Comparison of ENCODE assay signal across 15 cellular contexts in genomic region chr20:37564016-37564387, GRCh38. TPM values are rescaled to one million over a fixed set of nuclear protein-coding genes. Genes with fewer than 3 reads are reported as not detected.
DNase-seq lines count a peak whose midpoint lies in the region; ATAC-seq and TF ChIP-seq lines count a peak whose summit lies in the region.
"Had no signal": no experiment of that assay in that cellular context is flagged by ENCODE, and none has a peak within 500 bp of the region (broad histone marks: within the 10 kb centered on the region; RNA-seq: fewer than 3 reads in every experiment).

No MANE protein-coding gene starts in this region.

- peaks cover 0 to 3% of the 10 kb centered on the region in 2 donors for H3K4me1 Mint-ChIP-seq in natural killer cell treated with Interleukin-12 subunit alpha and Interleukin-12 subunit beta and Interleukin-15 and Interleukin-18, amount 100 ng/mL, for 72 hours (ENCODE audit: low read depth in 2 of 2)
- no peaks in the 10 kb centered on the region for H3K4me1 Mint-ChIP-seq in natural killer cell
- H3K4me1 Mint-ChIP-seq: CD4-positive, alpha-beta memory T cell had no signal

- DNase-seq in natural killer cell treated with Interleukin-12 subunit alpha and Interleukin-12 subunit beta and Interleukin-15 and Interleukin-18, amount 100 ng/mL, for 72 hours (ENCODE audit: low spot score), result peak; percentile 28
- DNase-seq in natural killer cell, result no peak
- no peak for DNase-seq in SK-N-MC (ENCODE audit: low read depth, low spot score)
- no peak for DNase-seq in activated T-cell treated with anti-CD3 and anti-CD28 coated beads, Interleukin-2, amount 50 U/mL, for 48 hours
- no peak for DNase-seq in NCI-H2107 treated with DMSO at 0.1 percent for 48 hours (lab: John Stamatoyannopoulos, UW; ENCODE audit: unreplicated experiment)
- DNase-seq in CD1c-positive myeloid dendritic cell (ENCODE audit: extremely low spot score), result no peak

- H3K9ac ChIP-seq in SK-N-MC (ENCODE audit: insufficient read length) (peak overlapping the region; percentile 3), mucosa of stomach (ENCODE audit: low read length) (peak overlapping the region; percentile 9)
- H3K9ac ChIP-seq: GM23248 had no signal

- H3K4me1 ChIP-seq in mucosa of stomach (ENCODE audit: control insufficient read depth, insufficient read depth, low read length), result peaks cover 9% of the 10 kb centered on the region

- H3K27ac Mint-ChIP-seq in natural killer cell treated with Interleukin-12 subunit alpha and Interleukin-12 subunit beta and Interleukin-15 and Interleukin-18, amount 100 ng/mL, for 72 hours, result no peak overlapping the region
- H3K27ac Mint-ChIP-seq in natural killer cell, result no peak overlapping the region
- H3K27ac Mint-ChIP-seq: activated naive CD4-positive, alpha-beta T cell treated with anti-CD3 and anti-CD28 coated beads, Interleukin-2, amount 50 U/mL, for 72 hours; activated T-cell treated with anti-CD3 and anti-CD28 coated beads, Interleukin-2, amount 50 U/mL, for 72 hours; CD4-positive, alpha-beta memory T cell; T-helper 2 cell treated with Interferon-gamma antibody and Interleukin-4, amounts not matched to agents 5 μg/mL and 100 μg/mL, for 36 hours had no signal

- H3K36me3 Mint-ChIP-seq in natural killer cell treated with Interleukin-12 subunit alpha and Interleukin-12 subunit beta and Interleukin-15 and Interleukin-18, amount 100 ng/mL, for 72 hours, result no peaks in the 10 kb centered on the region
- no peaks in the 10 kb centered on the region for H3K36me3 Mint-ChIP-seq in natural killer cell
- H3K36me3 Mint-ChIP-seq: activated naive CD4-positive, alpha-beta T cell treated with anti-CD3 and anti-CD28 coated beads, Interleukin-2, amount 50 U/mL, for 72 hours; CD4-positive, alpha-beta memory T cell had no signal

- H3K27me3 Mint-ChIP-seq in natural killer cell treated with Interleukin-12 subunit alpha and Interleukin-12 subunit beta and Interleukin-15 and Interleukin-18, amount 100 ng/mL, for 72 hours, result peaks cover 29 to 39% of the 10 kb centered on the region in 2 donors
- H3K27me3 Mint-ChIP-seq in natural killer cell (ENCODE audit: low read depth in 2 of 2), result peaks cover 21 to 42% of the 10 kb centered on the region in 2 donors

- no peak overlapping the region for H3K4me3 Mint-ChIP-seq in natural killer cell treated with Interleukin-12 subunit alpha and Interleukin-12 subunit beta and Interleukin-15 and Interleukin-18, amount 100 ng/mL, for 72 hours
- no peak overlapping the region for H3K4me3 Mint-ChIP-seq in natural killer cell
- H3K4me3 Mint-ChIP-seq: activated T-cell treated with anti-CD3 and anti-CD28 coated beads, Interleukin-2, amount 50 U/mL, for 72 hours; T-helper 2 cell treated with Interferon-gamma antibody and Interleukin-4, amounts not matched to agents 5 μg/mL and 100 μg/mL, for 36 hours had no signal

- no peak for ATAC-seq in natural killer cell treated with Interleukin-12 subunit alpha and Interleukin-12 subunit beta and Interleukin-15 and Interleukin-18, amount 100 ng/mL, for 72 hours
- no peak for ATAC-seq in natural killer cell
- no peak for ATAC-seq in HG03520 (IDR thresholded peaks at IDR 0.05; ENCODE audit: unreplicated experiment)

- H3K36me3 ChIP-seq in SK-N-MC (ENCODE audit: insufficient read depth, low read length) (no peaks in the 10 kb centered on the region), mucosa of stomach (ENCODE audit: control insufficient read depth, insufficient read depth, low read length) (no peaks in the 10 kb centered on the region)
- H3K36me3 ChIP-seq: Peyer's patch, vagina had no signal

- no peak for TF ChIP-seq CTCF in natural killer cell (IDR thresholded peaks at IDR 0.05)

- no peaks in the 10 kb centered on the region for H3K9me3 Mint-ChIP-seq in natural killer cell treated with Interleukin-12 subunit alpha and Interleukin-12 subunit beta and Interleukin-15 and Interleukin-18, amount 100 ng/mL, for 72 hours
- H3K9me3 Mint-ChIP-seq in natural killer cell, result no peaks in the 10 kb centered on the region
- H3K9me3 Mint-ChIP-seq: activated naive CD4-positive, alpha-beta T cell treated with anti-CD3 and anti-CD28 coated beads, Interleukin-2, amount 50 U/mL, for 72 hours; activated T-cell treated with anti-CD3 and anti-CD28 coated beads, Interleukin-2, amount 50 U/mL, for 72 hours; CD4-positive, alpha-beta memory T cell; T-helper 2 cell treated with Interferon-gamma antibody and Interleukin-4, amounts not matched to agents 5 μg/mL and 100 μg/mL, for 36 hours had no signal

- no peak overlapping the region for H3K27ac ChIP-seq in SK-N-MC
- H3K27ac ChIP-seq: GM23248, Peyer's patch, vagina had no signal

- intact Hi-C loops in natural killer cell (cut with micrococcal nuclease), result loop anchor here (1.0 to 2.0 kb wide), 2 partner anchors 428 to 657 kb away; no protein-coding TSS in a partner anchor

- H3K27me3 ChIP-seq in mucosa of stomach (ENCODE audit: control insufficient read depth, insufficient read depth, low read length), result peaks cover 28% of the 10 kb centered on the region
- H3K27me3 ChIP-seq: vagina had no signal

- H3K4me3 ChIP-seq in SK-N-MC, result peak overlapping the region; percentile 18; the same call in 1 of the 2 replicates
- H3K4me3 ChIP-seq in mucosa of stomach (ENCODE audit: low read length), result no peak overlapping the region
- H3K4me3 ChIP-seq: GM23248, Peyer's patch, vagina had no signal

- H3K9me3 ChIP-seq in SK-N-MC (ENCODE audit: low read depth, low read length) (no peaks in the 10 kb centered on the region), mucosa of stomach (ENCODE audit: control insufficient read depth, low read length) (no peaks in the 10 kb centered on the region)
- H3K9me3 ChIP-seq: Peyer's patch, vagina had no signal

RNA-seq across cellular contexts. Expression of gene BLCAP, which starts 36.3 kb away (rescaled TPM):
- total RNA-seq in natural killer cell treated with Interleukin-12 subunit alpha and Interleukin-12 subunit beta and Interleukin-15 and Interleukin-18, amount 100 ng/mL, for 72 hours, result 10 to 100 TPM; 39.3 to 39.8 TPM
- 10 to 100 TPM; 60.4 to 80.1 (median 77.9) TPM for total RNA-seq in natural killer cell

RNA-seq across cellular contexts. Expression of gene NNAT, which starts 43.0 kb away (rescaled TPM):
- total RNA-seq in natural killer cell treated with Interleukin-12 subunit alpha and Interleukin-12 subunit beta and Interleukin-15 and Interleukin-18, amount 100 ng/mL, for 72 hours, result under 1 TPM; 0.53 to 0.71 TPM
- total RNA-seq in natural killer cell, result not detected
- total RNA-seq: CD4-positive, alpha-beta memory T cell; GM23248; Peyer's patch had no signal
